12 cellular contexts compared by ENCODE assay signal in genomic region chr14:90091393-90091792, GRCh38. TPM values are rescaled to one million over a fixed set of nuclear protein-coding genes. Genes with fewer than 3 reads are reported as not detected.
DNase-seq lines count a peak whose midpoint lies in the region; ATAC-seq and TF ChIP-seq lines count a peak whose summit lies in the region.
"Had no signal": no experiment of that assay in that cellular context is flagged by ENCODE, and none has a peak within 500 bp of the region (broad histone marks: within the 10 kb centered on the region; RNA-seq: fewer than 3 reads in every experiment).

No MANE protein-coding gene starts in this region.

- peaks cover 16% of the 10 kb centered on the region for H3K4me1 Mint-ChIP-seq in chondrocyte (ENCODE audit: low read depth)
- H3K4me1 Mint-ChIP-seq: CD4-positive, alpha-beta memory T cell had no signal

- H3K4me3 Mint-ChIP-seq in chondrocyte (ENCODE audit: unreplicated experiment), result no peak overlapping the region
- H3K4me3 Mint-ChIP-seq: activated naive CD8-positive, alpha-beta T cell treated with anti-CD3 and anti-CD28 coated beads, Interleukin-2, amount 50 U/mL, for 24 hours; CD4-positive, alpha-beta memory T cell had no signal

- H3K27me3 Mint-ChIP-seq in chondrocyte (ENCODE audit: low read depth), result peaks cover 31% of the 10 kb centered on the region

- DNase-seq in DMS79 treated with DMSO at 0.1 percent for 48 hours (lab: John Stamatoyannopoulos, UW), result peak; percentile 71
- DNase-seq in NCI-H1694 treated with DMSO at 0.1 percent for 48 hours (lab: John Stamatoyannopoulos, UW), result peak; percentile 92
- DNase-seq in chondrocyte (ENCODE audit: low spot score), result no peak
- DNase-seq in myocyte (ENCODE audit: low read depth), result peak; percentile 33
- no peak for DNase-seq in activated CD4-positive, alpha-beta T cell treated with anti-CD3 and anti-CD28 coated beads for 4 hours
- DNase-seq in NCI-H2227 (lab: John Stamatoyannopoulos, UW; ENCODE audit: unreplicated experiment), result no peak
- DNase-seq: activated naive CD8-positive, alpha-beta T cell treated with anti-CD3 and anti-CD28 coated beads, Interleukin-2, amount 50 U/mL, for 24 hours; CD4-positive, alpha-beta memory T cell had no signal

- H3K36me3 Mint-ChIP-seq in chondrocyte (ENCODE audit: low read depth), result no peaks in the 10 kb centered on the region
- H3K36me3 Mint-ChIP-seq: CD4-positive, alpha-beta memory T cell had no signal

- ATAC-seq in HG03175 (IDR thresholded peaks at IDR 0.05; ENCODE audit: unreplicated experiment), result no peak
- ATAC-seq in GM18873 (IDR thresholded peaks at IDR 0.05; ENCODE audit: low FRiP score, unreplicated experiment), result no peak
- ATAC-seq: activated naive CD8-positive, alpha-beta T cell treated with anti-CD3 and anti-CD28 coated beads, Interleukin-2, amount 50 U/mL, for 24 hours; HCT116 had no signal

- H3K9me3 Mint-ChIP-seq in chondrocyte (ENCODE audit: low read depth), result no peaks in the 10 kb centered on the region
- H3K9me3 Mint-ChIP-seq: activated naive CD8-positive, alpha-beta T cell treated with anti-CD3 and anti-CD28 coated beads, Interleukin-2, amount 50 U/mL, for 24 hours had no signal

- TF ChIP-seq CTCF in chondrocyte (IDR thresholded peaks at IDR 0.05), result no peak

- H3K27ac Mint-ChIP-seq in chondrocyte (ENCODE audit: unreplicated experiment), result peak overlapping the region; percentile 34
- H3K27ac Mint-ChIP-seq: activated naive CD8-positive, alpha-beta T cell treated with anti-CD3 and anti-CD28 coated beads, Interleukin-2, amount 50 U/mL, for 24 hours; CD4-positive, alpha-beta memory T cell had no signal

RNA-seq across cellular contexts. Expression of gene KCNK13, which starts 29.6 kb away (rescaled TPM):
- total RNA-seq in chondrocyte (not detected in 3 replicates), myocyte (not detected in 2 replicates)
- not detected for polyA plus RNA-seq in myocyte (2012)
- total RNA-seq: OCI-LY7 had no signal
- polyA plus RNA-seq: CD4-positive, alpha-beta memory T cell had no signal

Comparison
In these comparisons a context has a peak if more than half of its experiments do, and no peak if none do; other contexts are left out.
1. DNase-seq: peak in DMS79 treated with DMSO at 0.1 percent for 48 hours (single experiment), NCI-H1694 treated with DMSO at 0.1 percent for 48 hours (single experiment) and myocyte (single experiment); none in chondrocyte (single experiment), activated CD4-positive, alpha-beta T cell treated with anti-CD3 and anti-CD28 coated beads for 4 hours (0 of 2) and NCI-H2227 (single experiment).